8 cellular contexts compared by ENCODE assay signal in genomic region chr10:78406648-78407008, GRCh38.
A peak's percentile ranks its signal among the peaks of the same experiment; 100 is the strongest.
DNase-seq lines count a peak whose midpoint lies in the region; ATAC-seq and TF ChIP-seq lines count a peak whose summit lies in the region.

No MANE protein-coding gene starts in this region.

- H3K9ac ChIP-seq in colonic mucosa (ENCODE audit: low read depth in 2 of 2, low read length in 2 of 2) = no peak overlapping the region

- TF ChIP-seq CTCF in colonic mucosa (IDR thresholded peaks at IDR 0.05) = no peak

- H3K27me3 Mint-ChIP-seq in stimulated activated naive CD8-positive, alpha-beta T cell treated with anti-CD3 and anti-CD28 coated beads, Interleukin-15, Interleukin-2, amounts not matched to agents 100 ng/mL and 50 ng/mL, for 24 hours = peaks cover 10% of the 10 kb centered on the region
- peaks cover 28 to 54% (median 42%) of the 10 kb centered on the region in 3 donors for H3K27me3 Mint-ChIP-seq in naive B cell

- H3K36me3 ChIP-seq in colonic mucosa = no peaks in the 10 kb centered on the region

- H3K9me3 Mint-ChIP-seq in stimulated activated naive CD8-positive, alpha-beta T cell treated with anti-CD3 and anti-CD28 coated beads, Interleukin-15, Interleukin-2, amounts not matched to agents 100 ng/mL and 50 ng/mL, for 24 hours = no peaks in the 10 kb centered on the region
- H3K9me3 Mint-ChIP-seq in naive B cell = no peaks in the 10 kb centered on the region

- H3K27me3 ChIP-seq in colonic mucosa = no peaks in the 10 kb centered on the region

- H3K4me1 Mint-ChIP-seq in stimulated activated naive CD8-positive, alpha-beta T cell treated with anti-CD3 and anti-CD28 coated beads, Interleukin-15, Interleukin-2, amounts not matched to agents 100 ng/mL and 50 ng/mL, for 24 hours (ENCODE audit: low read depth) = peaks cover 7% of the 10 kb centered on the region
- peaks cover 8 to 13% (median 10%) of the 10 kb centered on the region in 3 donors for H3K4me1 Mint-ChIP-seq in naive B cell

- H3K27ac Mint-ChIP-seq in stimulated activated naive CD8-positive, alpha-beta T cell treated with anti-CD3 and anti-CD28 coated beads, Interleukin-15, Interleukin-2, amounts not matched to agents 100 ng/mL and 50 ng/mL, for 24 hours = no peak overlapping the region
- peak overlapping the region in 2 of 6 donors; percentile 31 to 53 for H3K27ac Mint-ChIP-seq in naive B cell

- H3K4me1 ChIP-seq in colonic mucosa = no peaks in the 10 kb centered on the region

- no peak for DNase-seq in stimulated activated naive CD8-positive, alpha-beta T cell treated with anti-CD3 and anti-CD28 coated beads, Interleukin-15, Interleukin-2, amounts not matched to agents 100 U/mL and 50 U/mL, for 24 hours
- DNase-seq in colonic mucosa (no peak), naive B cell (no peak), DMS114 treated with DMSO at 0.1 percent for 48 hours (lab: John Stamatoyannopoulos, UW; ENCODE audit: unreplicated experiment) (no peak), ecto neural progenitor cell (ENCODE audit: low spot score) (no peak), iPS-NIHi11 (ENCODE audit: low spot score) (no peak)

- ATAC-seq in stimulated activated naive CD8-positive, alpha-beta T cell treated with anti-CD3 and anti-CD28 coated beads, Interleukin-15, Interleukin-2, amounts not matched to agents 100 U/mL and 50 U/mL, for 24 hours = no peak
- ATAC-seq in naive B cell (ENCODE audit: low read depth in 2 of 2) (no peak), GM21381 (IDR thresholded peaks at IDR 0.05; ENCODE audit: unreplicated experiment) (no peak)

- H3K9me3 ChIP-seq in colonic mucosa = no peaks in the 10 kb centered on the region

- H3K4me3 ChIP-seq in colonic mucosa = peak overlapping the region; percentile 25

- intact Hi-C loops in colonic mucosa (cut with DNase I) = no loop called here

- no peaks in the 10 kb centered on the region for H3K36me3 Mint-ChIP-seq in stimulated activated naive CD8-positive, alpha-beta T cell treated with anti-CD3 and anti-CD28 coated beads, Interleukin-15, Interleukin-2, amounts not matched to agents 100 ng/mL and 50 ng/mL, for 24 hours (ENCODE audit: low read depth)
- peaks cover 0 to 9% of the 10 kb centered on the region in 2 donors for H3K36me3 Mint-ChIP-seq in naive B cell

- peak overlapping the region; percentile 52 for H3K4me3 Mint-ChIP-seq in stimulated activated naive CD8-positive, alpha-beta T cell treated with anti-CD3 and anti-CD28 coated beads, Interleukin-15, Interleukin-2, amounts not matched to agents 100 ng/mL and 50 ng/mL, for 24 hours
- H3K4me3 Mint-ChIP-seq in naive B cell = peak overlapping the region in 6 of 8 donors; percentile 44 to 75 (median 63)

- H3K27ac ChIP-seq in colonic mucosa = no peak overlapping the region
